31 cellular contexts compared by ENCODE assay signal in the genomic region with DNA sequence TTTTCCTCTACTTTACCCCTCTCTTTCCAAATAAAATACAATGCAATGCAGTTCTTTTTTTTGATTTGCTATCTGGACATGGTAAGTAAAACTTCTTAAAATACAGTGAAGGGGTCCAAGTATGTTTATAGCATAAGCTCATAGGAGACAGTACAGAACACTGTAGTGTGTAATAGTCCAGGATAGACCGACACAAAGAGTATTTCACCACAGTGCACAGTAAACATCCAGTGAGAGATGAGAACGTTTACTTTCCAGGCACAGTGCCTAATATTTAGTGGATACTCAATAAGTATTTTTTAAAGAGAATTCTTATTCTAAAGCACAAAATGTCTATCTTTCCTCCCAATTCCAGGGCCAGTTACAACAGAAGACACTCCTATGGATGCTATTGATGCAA.
"Had no signal": no experiment of that assay in that cellular context is flagged by ENCODE, and none has a peak within 500 bp of the region (broad histone marks: within the 10 kb centered on the region; RNA-seq: fewer than 3 reads in every experiment).

No MANE protein-coding gene starts in this region.

- H3K27me3 ChIP-seq: brain microvascular endothelial cell, esophagus muscularis mucosa, foreskin keratinocyte, gastrocnemius medialis, heart left ventricle had no signal

- H3K4me1 ChIP-seq: esophagus muscularis mucosa, foreskin keratinocyte, gastrocnemius medialis, heart left ventricle had no signal

- H3K9me3 ChIP-seq: esophagus muscularis mucosa, gastrocnemius medialis, heart left ventricle had no signal

- H3K4me3 ChIP-seq: esophagus muscularis mucosa, gastrocnemius medialis, heart left ventricle had no signal

- ATAC-seq: activated naive CD4-positive, alpha-beta T cell treated with anti-CD3 and anti-CD28 coated beads, Interleukin-2, amount 50 U/mL, for 72 hours; activated T-cell treated with anti-CD3 and anti-CD28 coated beads, Interleukin-2, amount 50 U/mL, for 72 hours; effector memory CD8-positive, alpha-beta T cell; foreskin keratinocyte; gastrocnemius medialis; heart left ventricle; T-cell; WTC11 had no signal

- DNase-seq: activated CD4-positive, alpha-beta memory T cell treated with anti-CD3 and anti-CD28 coated beads, Interleukin-2, amount 10 ng/mL, durations not matched to agents 7 days and 5 days; activated CD4-positive, alpha-beta T cell treated with anti-CD3 and anti-CD28 coated beads for 1 hour; activated CD4-positive, alpha-beta T cell treated with anti-CD3 and anti-CD28 coated beads for 4 hours; activated CD4-positive, alpha-beta T cell treated with anti-CD3 and anti-CD28 coated beads, Interleukin-2, amount 10 ng/mL, durations not matched to agents 7 days and 5 days; activated CD4-positive, alpha-beta T cell treated with anti-CD3 and anti-CD28 coated beads, Interleukin-2, amount 50 U/mL, for 4 hours; activated CD8-positive, alpha-beta memory T cell treated with anti-CD3 and anti-CD28 coated beads, Interleukin-2, amount 50 U/mL, for 48 hours; activated gamma-delta T cell; activated naive CD4-positive, alpha-beta T cell; activated naive CD4-positive, alpha-beta T cell treated with anti-CD3 and anti-CD28 coated beads, Interleukin-2, amount 10 ng/mL, durations not matched to agents 7 days and 5 days; activated naive CD8-positive, alpha-beta T cell treated with anti-CD3 and anti-CD28 coated beads, Interleukin-2, amount 10 ng/mL, durations not matched to agents 7 days and 5 days; activated T-cell treated with anti-CD3 and anti-CD28 coated beads for 4 hours; activated T-cell treated with anti-CD3 and anti-CD28 coated beads, Interleukin-2, amount 50 U/mL, for 24 hours; activated T-cell treated with anti-CD3 and anti-CD28 coated beads, Interleukin-2, amount 50 U/mL, for 72 hours; amniotic stem cell; brain microvascular endothelial cell; cortex of kidney; dermis blood vessel endothelial cell; effector CD4-positive, alpha-beta T cell; effector memory CD8-positive, alpha-beta T cell; erythroblast; foreskin keratinocyte; gastrocnemius medialis; glutamatergic neuron; heart left ventricle; T-cell had no signal

- FAIRE-seq: astrocyte, bronchial epithelial cell, colon had no signal

- H3K27ac ChIP-seq: brain microvascular endothelial cell, esophagus muscularis mucosa, foreskin keratinocyte, gastrocnemius medialis, heart left ventricle had no signal
